ENCODE assay signal across 21 cellular contexts in genomic region chr10:62112325-62112724, GRCh38.
DNase-seq lines count a peak whose midpoint lies in the region; ATAC-seq and TF ChIP-seq lines count a peak whose summit lies in the region.
"Had no signal": no experiment of that assay in that cellular context is flagged by ENCODE, and none has a peak within 500 bp of the region (broad histone marks: within the 10 kb centered on the region; RNA-seq: fewer than 3 reads in every experiment).

No MANE protein-coding gene starts in this region.

- peak; percentile 27 for DNase-seq in ELR (ENCODE audit: low read depth)
- DNase-seq in SJSA1 (ENCODE audit: low read depth in 1 of 2, low spot score in 2 of 2) = peak in 1 of 2 experiments; percentile 39
- DNase-seq in foreskin keratinocyte = peak in 1 of 2 donors; percentile 37
- DNase-seq in NCI-H2081 treated with DMSO at 0.1 percent for 48 hours (lab: John Stamatoyannopoulos, UW) = no peak
- DNase-seq in HPDE6-E6E7 (ENCODE audit: extremely low spot score) = no peak
- DNase-seq: activated gamma-delta T cell treated with Interleukin-2 at 50 U/mL for 16 hours; brain microvascular endothelial cell; CD4-positive, alpha-beta memory T cell; DMS153; effector memory CD4-positive, alpha-beta T cell; GF-D8; mucosa of descending colon; NCI-H1048; NCI-H1694 treated with DMSO at 0.1 percent for 48 hours; NCI-H526; ovary; RPMI8226 had no signal

- ATAC-seq in foreskin keratinocyte = peak; percentile 14
- no peak for ATAC-seq in GM21786 (IDR thresholded peaks at IDR 0.05; ENCODE audit: unreplicated experiment)
- ATAC-seq: mucosa of descending colon had no signal

- H3K9me3 ChIP-seq in BLaER1 treated with 17β-estradiol and CSF1 and Interleukin-3, amounts not matched to agents 10 nM and 100 nM (replicated peaks in 1 of 11) = no peaks in the 10 kb centered on the region
- no peaks in the 10 kb centered on the region for H3K9me3 ChIP-seq in SJSA1 (replicated peaks)
- H3K9me3 ChIP-seq: esophagus muscularis mucosa, mucosa of descending colon, ovary, vagina had no signal

- H3K9ac ChIP-seq in BLaER1 treated with 17β-estradiol and CSF1 and Interleukin-3, amounts not matched to agents 10 nM and 100 nM = no peak overlapping the region

- H3K4me3 ChIP-seq in BLaER1 treated with 17β-estradiol and CSF1 and Interleukin-3, amounts not matched to agents 10 nM and 100 nM = no peak overlapping the region
- no peak overlapping the region for H3K4me3 ChIP-seq in SJSA1
- H3K4me3 ChIP-seq: esophagus muscularis mucosa, mucosa of descending colon, ovary, vagina had no signal

- no peaks in the 10 kb centered on the region for H3K36me3 ChIP-seq in BLaER1 treated with 17β-estradiol and CSF1 and Interleukin-3, amounts not matched to agents 10 nM and 100 nM
- H3K36me3 ChIP-seq in SJSA1 = no peaks in the 10 kb centered on the region
- H3K36me3 ChIP-seq: brain microvascular endothelial cell, esophagus muscularis mucosa, ovary, vagina had no signal

- peak overlapping the region in 6 of 11 experiments; percentile 2 to 87 (median 24); a peak in 6 of 22 replicates for H3K4me2 ChIP-seq in BLaER1 treated with 17β-estradiol and CSF1 and Interleukin-3, amounts not matched to agents 10 nM and 100 nM

- no peaks in the 10 kb centered on the region for H3K27me3 ChIP-seq in BLaER1 treated with 17β-estradiol and CSF1 and Interleukin-3, amounts not matched to agents 10 nM and 100 nM
- H3K27me3 ChIP-seq in SJSA1 (replicated peaks) (no peaks in the 10 kb centered on the region), foreskin keratinocyte (no peaks in the 10 kb centered on the region)
- H3K27me3 ChIP-seq: brain microvascular endothelial cell, esophagus muscularis mucosa, ovary, vagina had no signal

- no peaks in the 10 kb centered on the region for H4K20me1 ChIP-seq in BLaER1 treated with 17β-estradiol and CSF1 and Interleukin-3, amounts not matched to agents 10 nM and 100 nM

- no peak for TF ChIP-seq CTCF in foreskin keratinocyte (conservative IDR thresholded peaks at IDR 0.05)

- peaks cover 43 to 63% (median 49%) of the 10 kb centered on the region in 10 experiments for H3K4me1 ChIP-seq in BLaER1 treated with 17β-estradiol and CSF1 and Interleukin-3, amounts not matched to agents 10 nM and 100 nM
- H3K4me1 ChIP-seq in SJSA1 (replicated peaks) (peaks cover 7% of the 10 kb centered on the region), foreskin keratinocyte (no peaks in the 10 kb centered on the region)

- peak overlapping the region in 5 of 11 experiments; percentile 28 to 86 (median 32); a peak in 6 of 22 replicates for H3K27ac ChIP-seq in BLaER1 treated with 17β-estradiol and CSF1 and Interleukin-3, amounts not matched to agents 10 nM and 100 nM
- peak overlapping the region; percentile 23; the same call in 1 of the 2 replicates for H3K27ac ChIP-seq in SJSA1
- no peak overlapping the region for H3K27ac ChIP-seq in foreskin keratinocyte
- H3K27ac ChIP-seq: brain microvascular endothelial cell, esophagus muscularis mucosa, ovary, vagina had no signal
